Comparison of ENCODE assay signal across 1 cellular context in the genomic region with DNA sequence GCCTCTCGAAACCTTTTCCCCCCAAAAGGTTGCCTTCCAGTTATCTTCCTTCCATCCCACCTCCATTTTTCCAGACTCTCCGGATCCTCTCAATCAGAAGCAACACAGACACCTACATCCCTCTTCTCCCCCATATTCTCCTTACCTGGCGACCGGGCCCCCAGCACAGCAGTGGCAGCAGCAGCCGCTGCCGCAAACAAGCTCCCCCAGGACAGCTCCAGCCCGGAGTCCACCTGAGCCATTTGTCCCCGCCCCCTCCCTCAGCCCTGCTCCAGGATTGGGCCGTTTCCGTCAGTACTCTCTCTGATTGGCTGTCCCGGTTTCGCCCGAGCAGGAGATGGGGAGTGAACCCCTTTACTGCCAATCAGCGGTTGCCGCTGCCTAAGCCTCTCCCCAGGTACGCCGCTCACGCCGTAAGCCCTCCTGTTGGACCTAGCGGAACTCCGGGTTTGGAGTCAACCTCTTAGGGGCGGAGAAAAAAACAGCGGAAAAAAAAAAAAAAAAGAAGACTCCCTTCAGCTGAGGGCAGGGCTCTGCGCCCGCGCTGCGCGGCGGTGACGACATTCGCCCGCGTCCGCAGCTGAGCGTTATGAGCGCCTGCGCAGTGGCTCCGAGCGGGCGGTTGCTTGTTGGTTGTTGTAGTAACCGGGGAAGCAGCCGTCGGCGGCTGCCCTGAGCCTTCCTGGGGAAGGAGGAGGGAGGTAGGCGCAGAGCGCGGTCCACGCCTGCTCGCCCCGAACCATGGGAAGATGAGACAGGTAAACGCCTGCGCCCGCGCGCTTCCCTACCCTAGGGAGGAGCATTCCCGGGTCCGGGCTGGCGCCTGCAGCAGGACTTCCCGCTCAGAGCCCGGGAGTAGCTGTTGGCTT.
TF ChIP-seq lines count a peak whose summit lies in the region.

TSS of gene ERG28 (minus strand) at position 247 of the 869 bp plus-strand sequence. CDS start 3,374 bp downstream, outside the sequence.
A gene with protein sequence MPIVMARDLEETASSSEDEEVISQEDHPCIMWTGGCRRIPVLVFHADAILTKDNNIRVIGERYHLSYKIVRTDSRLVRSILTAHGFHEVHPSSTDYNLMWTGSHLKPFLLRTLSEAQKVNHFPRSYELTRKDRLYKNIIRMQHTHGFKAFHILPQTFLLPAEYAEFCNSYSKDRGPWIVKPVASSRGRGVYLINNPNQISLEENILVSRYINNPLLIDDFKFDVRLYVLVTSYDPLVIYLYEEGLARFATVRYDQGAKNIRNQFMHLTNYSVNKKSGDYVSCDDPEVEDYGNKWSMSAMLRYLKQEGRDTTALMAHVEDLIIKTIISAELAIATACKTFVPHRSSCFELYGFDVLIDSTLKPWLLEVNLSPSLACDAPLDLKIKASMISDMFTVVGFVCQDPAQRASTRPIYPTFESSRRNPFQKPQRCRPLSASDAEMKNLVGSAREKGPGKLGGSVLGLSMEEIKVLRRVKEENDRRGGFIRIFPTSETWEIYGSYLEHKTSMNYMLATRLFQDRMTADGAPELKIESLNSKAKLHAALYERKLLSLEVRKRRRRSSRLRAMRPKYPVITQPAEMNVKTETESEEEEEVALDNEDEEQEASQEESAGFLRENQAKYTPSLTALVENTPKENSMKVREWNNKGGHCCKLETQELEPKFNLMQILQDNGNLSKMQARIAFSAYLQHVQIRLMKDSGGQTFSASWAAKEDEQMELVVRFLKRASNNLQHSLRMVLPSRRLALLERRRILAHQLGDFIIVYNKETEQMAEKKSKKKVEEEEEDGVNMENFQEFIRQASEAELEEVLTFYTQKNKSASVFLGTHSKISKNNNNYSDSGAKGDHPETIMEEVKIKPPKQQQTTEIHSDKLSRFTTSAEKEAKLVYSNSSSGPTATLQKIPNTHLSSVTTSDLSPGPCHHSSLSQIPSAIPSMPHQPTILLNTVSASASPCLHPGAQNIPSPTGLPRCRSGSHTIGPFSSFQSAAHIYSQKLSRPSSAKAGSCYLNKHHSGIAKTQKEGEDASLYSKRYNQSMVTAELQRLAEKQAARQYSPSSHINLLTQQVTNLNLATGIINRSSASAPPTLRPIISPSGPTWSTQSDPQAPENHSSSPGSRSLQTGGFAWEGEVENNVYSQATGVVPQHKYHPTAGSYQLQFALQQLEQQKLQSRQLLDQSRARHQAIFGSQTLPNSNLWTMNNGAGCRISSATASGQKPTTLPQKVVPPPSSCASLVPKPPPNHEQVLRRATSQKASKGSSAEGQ (N-terminal part only) (plus strand): TSS at position 617 of the 869 bp plus-strand sequence. CDS start 1,904 bp downstream, outside the sequence.

TF ChIP-seq in HepG2, 621 proteins besides CTCF, POLR2A, EP300 and RAD21 (continued from another document and continues in another):
- no peak for TF ChIP-seq ZNF18 (CRISPR knock-in tag; IDR thresholded peaks at IDR 0.05; ENCODE audit: insufficient replicate concordance)
- TF ChIP-seq ZNF326 (CRISPR knock-in tag; IDR thresholded peaks at IDR 0.05; ENCODE audit: borderline replicate concordance), result no peak
- TF ChIP-seq ZNF143 (CRISPR knock-in tag; IDR thresholded peaks at IDR 0.05), result peak; percentile 83
- TF ChIP-seq ZBTB7B (CRISPR knock-in tag; IDR thresholded peaks at IDR 0.05), result peak; percentile 57
- TF ChIP-seq FOXK1 (CRISPR knock-in tag; IDR thresholded peaks at IDR 0.05; ENCODE audit: borderline replicate concordance, low read depth), result peak; percentile 57; the same call in 1 of the 2 replicates
- peak; percentile 32; the same call in 1 of the 2 replicates for TF ChIP-seq ERF (CRISPR knock-in tag; IDR thresholded peaks at IDR 0.05)
- TF ChIP-seq ZEB1 (IDR thresholded peaks at IDR 0.05; ENCODE audit: insufficient replicate concordance, low read depth), result peak; percentile 87
- TF ChIP-seq ZNF615 (CRISPR knock-in tag; IDR thresholded peaks at IDR 0.05; ENCODE audit: borderline replicate concordance), result no peak
- no peak for TF ChIP-seq CENPT (CRISPR knock-in tag; IDR thresholded peaks at IDR 0.05; ENCODE audit: low read depth)
- TF ChIP-seq ZNF558 (CRISPR knock-in tag; IDR thresholded peaks at IDR 0.05; ENCODE audit: borderline replicate concordance), result no peak; the same call in 1 of the 2 replicates
- TF ChIP-seq ZNF83 (CRISPR knock-in tag; IDR thresholded peaks at IDR 0.05; ENCODE audit: borderline replicate concordance), result no peak
- no peak for TF ChIP-seq ZKSCAN5 (CRISPR knock-in tag; IDR thresholded peaks at IDR 0.05)
- peak; percentile 93 for TF ChIP-seq NFYB (CRISPR knock-in tag; IDR thresholded peaks at IDR 0.05)
- TF ChIP-seq ZFX (CRISPR knock-in tag; IDR thresholded peaks at IDR 0.05; ENCODE audit: low read depth), result 0 out of 2 replicates have a peak, but pooled peaks have one; percentile 18
- no peak for TF ChIP-seq PLRG1 (conservative IDR thresholded peaks at IDR 0.05)
- peak; percentile 37; the same call in 1 of the 2 replicates for TF ChIP-seq CEBPB (IDR thresholded peaks at IDR 0.05; ENCODE audit: borderline replicate concordance, low read depth, low read length)
- TF ChIP-seq ATAD3A (CRISPR knock-in tag; IDR thresholded peaks at IDR 0.05), result no peak
- 0 out of 2 replicates have a peak, but pooled peaks have one; percentile 15 for TF ChIP-seq ZSCAN31 (CRISPR knock-in tag; IDR thresholded peaks at IDR 0.05; ENCODE audit: low read depth)
- no peak for TF ChIP-seq ZMAT5 (CRISPR knock-in tag; IDR thresholded peaks at IDR 0.05; ENCODE audit: borderline replicate concordance, low read depth)
- TF ChIP-seq, protein P1, sequence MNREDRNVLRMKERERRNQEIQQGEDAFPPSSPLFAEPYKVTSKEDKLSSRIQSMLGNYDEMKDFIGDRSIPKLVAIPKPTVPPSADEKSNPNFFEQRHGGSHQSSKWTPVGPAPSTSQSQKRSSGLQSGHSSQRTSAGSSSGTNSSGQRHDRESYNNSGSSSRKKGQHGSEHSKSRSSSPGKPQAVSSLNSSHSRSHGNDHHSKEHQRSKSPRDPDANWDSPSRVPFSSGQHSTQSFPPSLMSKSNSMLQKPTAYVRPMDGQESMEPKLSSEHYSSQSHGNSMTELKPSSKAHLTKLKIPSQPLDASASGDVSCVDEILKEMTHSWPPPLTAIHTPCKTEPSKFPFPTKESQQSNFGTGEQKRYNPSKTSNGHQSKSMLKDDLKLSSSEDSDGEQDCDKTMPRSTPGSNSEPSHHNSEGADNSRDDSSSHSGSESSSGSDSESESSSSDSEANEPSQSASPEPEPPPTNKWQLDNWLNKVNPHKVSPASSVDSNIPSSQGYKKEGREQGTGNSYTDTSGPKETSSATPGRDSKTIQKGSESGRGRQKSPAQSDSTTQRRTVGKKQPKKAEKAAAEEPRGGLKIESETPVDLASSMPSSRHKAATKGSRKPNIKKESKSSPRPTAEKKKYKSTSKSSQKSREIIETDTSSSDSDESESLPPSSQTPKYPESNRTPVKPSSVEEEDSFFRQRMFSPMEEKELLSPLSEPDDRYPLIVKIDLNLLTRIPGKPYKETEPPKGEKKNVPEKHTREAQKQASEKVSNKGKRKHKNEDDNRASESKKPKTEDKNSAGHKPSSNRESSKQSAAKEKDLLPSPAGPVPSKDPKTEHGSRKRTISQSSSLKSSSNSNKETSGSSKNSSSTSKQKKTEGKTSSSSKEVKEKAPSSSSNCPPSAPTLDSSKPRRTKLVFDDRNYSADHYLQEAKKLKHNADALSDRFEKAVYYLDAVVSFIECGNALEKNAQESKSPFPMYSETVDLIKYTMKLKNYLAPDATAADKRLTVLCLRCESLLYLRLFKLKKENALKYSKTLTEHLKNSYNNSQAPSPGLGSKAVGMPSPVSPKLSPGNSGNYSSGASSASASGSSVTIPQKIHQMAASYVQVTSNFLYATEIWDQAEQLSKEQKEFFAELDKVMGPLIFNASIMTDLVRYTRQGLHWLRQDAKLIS (CRISPR knock-in tag; IDR thresholded peaks at IDR 0.05), result no peak
- TF ChIP-seq SAFB2 (CRISPR knock-in tag; IDR thresholded peaks at IDR 0.05; ENCODE audit: borderline replicate concordance, low read depth), result 0 out of 2 replicates have a peak, but pooled peaks have one; percentile 35
- 0 out of 2 replicates have a peak, but pooled peaks have one; percentile 63 for TF ChIP-seq RFXAP (CRISPR knock-in tag; IDR thresholded peaks at IDR 0.05; ENCODE audit: borderline replicate concordance)
- peak; percentile 41; the same call in 1 of the 2 replicates for TF ChIP-seq IKZF5 (CRISPR knock-in tag; IDR thresholded peaks at IDR 0.05)
- TF ChIP-seq HNRNPLL (IDR thresholded peaks at IDR 0.05; ENCODE audit: low read depth, low read length, poor library complexity, severe bottlenecking), result peak; percentile 94
- TF ChIP-seq, protein P2, sequence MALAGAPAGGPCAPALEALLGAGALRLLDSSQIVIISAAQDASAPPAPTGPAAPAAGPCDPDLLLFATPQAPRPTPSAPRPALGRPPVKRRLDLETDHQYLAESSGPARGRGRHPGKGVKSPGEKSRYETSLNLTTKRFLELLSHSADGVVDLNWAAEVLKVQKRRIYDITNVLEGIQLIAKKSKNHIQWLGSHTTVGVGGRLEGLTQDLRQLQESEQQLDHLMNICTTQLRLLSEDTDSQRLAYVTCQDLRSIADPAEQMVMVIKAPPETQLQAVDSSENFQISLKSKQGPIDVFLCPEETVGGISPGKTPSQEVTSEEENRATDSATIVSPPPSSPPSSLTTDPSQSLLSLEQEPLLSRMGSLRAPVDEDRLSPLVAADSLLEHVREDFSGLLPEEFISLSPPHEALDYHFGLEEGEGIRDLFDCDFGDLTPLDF (CRISPR knock-in tag; IDR thresholded peaks at IDR 0.05), result peak; percentile 73
- TF ChIP-seq, protein P3, sequence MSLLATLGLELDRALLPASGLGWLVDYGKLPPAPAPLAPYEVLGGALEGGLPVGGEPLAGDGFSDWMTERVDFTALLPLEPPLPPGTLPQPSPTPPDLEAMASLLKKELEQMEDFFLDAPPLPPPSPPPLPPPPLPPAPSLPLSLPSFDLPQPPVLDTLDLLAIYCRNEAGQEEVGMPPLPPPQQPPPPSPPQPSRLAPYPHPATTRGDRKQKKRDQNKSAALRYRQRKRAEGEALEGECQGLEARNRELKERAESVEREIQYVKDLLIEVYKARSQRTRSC (CRISPR knock-in tag; IDR thresholded peaks at IDR 0.05; ENCODE audit: low read depth), result no peak
- no peak for TF ChIP-seq ZNF7 (CRISPR knock-in tag; IDR thresholded peaks at IDR 0.05)
- TF ChIP-seq RBM22 (optimal IDR thresholded peaks at IDR 0.05; ENCODE audit: low read length), result no peak
- peak; percentile 79; the same call in 1 of the 2 replicates for TF ChIP-seq NRL (CRISPR knock-in tag; IDR thresholded peaks at IDR 0.05; ENCODE audit: borderline replicate concordance)
- TF ChIP-seq SOX13 (IDR thresholded peaks at IDR 0.05), result no peak
- TF ChIP-seq SOX13 (CRISPR knock-in tag; conservative IDR thresholded peaks at IDR 0.05 in 1 of 2, IDR thresholded peaks at IDR 0.05 in 1 of 2), result peak in 1 of 2 experiments; percentile 19; a peak in 1 of 4 replicates
- peak; percentile 41; the same call in 1 of the 2 replicates for TF ChIP-seq ZNF766 (CRISPR knock-in tag; IDR thresholded peaks at IDR 0.05; ENCODE audit: borderline replicate concordance)
- TF ChIP-seq ZIK1 (CRISPR knock-in tag; IDR thresholded peaks at IDR 0.05; ENCODE audit: borderline replicate concordance, low read depth), result no peak
- TF ChIP-seq ZNF883 (CRISPR knock-in tag; IDR thresholded peaks at IDR 0.05; ENCODE audit: not compliant biosample characterization), result no peak
- TF ChIP-seq HOXD1 (CRISPR knock-in tag; IDR thresholded peaks at IDR 0.05), result 0 out of 2 replicates have a peak, but pooled peaks have one; percentile 33
- TF ChIP-seq ZNF282 (IDR thresholded peaks at IDR 0.05; ENCODE audit: partially characterized antibody), result no peak
- TF ChIP-seq SKI (IDR thresholded peaks at IDR 0.05; ENCODE audit: partially characterized antibody), result no peak
- TF ChIP-seq, protein P4, sequence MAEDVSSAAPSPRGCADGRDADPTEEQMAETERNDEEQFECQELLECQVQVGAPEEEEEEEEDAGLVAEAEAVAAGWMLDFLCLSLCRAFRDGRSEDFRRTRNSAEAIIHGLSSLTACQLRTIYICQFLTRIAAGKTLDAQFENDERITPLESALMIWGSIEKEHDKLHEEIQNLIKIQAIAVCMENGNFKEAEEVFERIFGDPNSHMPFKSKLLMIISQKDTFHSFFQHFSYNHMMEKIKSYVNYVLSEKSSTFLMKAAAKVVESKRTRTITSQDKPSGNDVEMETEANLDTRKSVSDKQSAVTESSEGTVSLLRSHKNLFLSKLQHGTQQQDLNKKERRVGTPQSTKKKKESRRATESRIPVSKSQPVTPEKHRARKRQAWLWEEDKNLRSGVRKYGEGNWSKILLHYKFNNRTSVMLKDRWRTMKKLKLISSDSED (CRISPR knock-in tag; IDR thresholded peaks at IDR 0.05), result no peak
- TF ChIP-seq ZGPAT (CRISPR knock-in tag; IDR thresholded peaks at IDR 0.05), result peak; percentile 60
- TF ChIP-seq ESRRA (CRISPR knock-in tag; IDR thresholded peaks at IDR 0.05; ENCODE audit: low read depth), result no peak
